ENCODE assay signal across 8 cellular contexts in genomic region chr2:27050996-27051901, GRCh38. TPM values are rescaled to one million over a fixed set of nuclear protein-coding genes. Genes with fewer than 3 reads are reported as not detected.
DNase-seq lines count a peak whose midpoint lies in the region; ATAC-seq, FAIRE-seq and TF ChIP-seq lines count a peak whose summit lies in the region.

AGBL5 (plus strand) TSS chr2:27051668; CDS start chr2:27052959, 1,291 bp downstream.

- peak within 1 kb of the TSS; percentile 22 for H2BK15ac ChIP-seq in neuronal stem cell (ENCODE audit: low read length)

- no peak for FAIRE-seq in frontal cortex (lab: Jason Lieb, UNC)

- H3K79me1 ChIP-seq in neuronal stem cell (ENCODE audit: low read depth, low read length): peaks cover 6% of the 10 kb centered on the region

- peak within 1 kb of the TSS; percentile 97 for H3K18ac ChIP-seq in neuronal stem cell (ENCODE audit: low read length)

- no peak within 1 kb of the TSS for H4K91ac ChIP-seq in neuronal stem cell (ENCODE audit: low read depth, low read length, poor library complexity)

- no peak within 1 kb of the TSS for H4K8ac ChIP-seq in neuronal stem cell (ENCODE audit: low read depth, low read length)

- peak; percentile 48 for TF ChIP-seq POLR2A in NB4 (IDR thresholded peaks at IDR 0.05; ENCODE audit: extremely low read depth, insufficient read length)

- peak within 1 kb of the TSS; percentile 94 for H3K4me3 ChIP-seq in GM06990 (replicated peaks; ENCODE audit: low read depth, low read length)
- peak within 1 kb of the TSS; percentile 81 for H3K4me3 ChIP-seq in NB4 (ENCODE audit: low read depth, low read length)
- H3K4me3 ChIP-seq in neuronal stem cell (ENCODE audit: low read length in 2 of 2): peak within 1 kb of the TSS; percentile 82 to 95
- H3K4me3 ChIP-seq in subcutaneous abdominal adipose tissue (ENCODE audit: low read depth in 1 of 5, low read length in 5 of 5): peak within 1 kb of the TSS; percentile 83 to 93 (median 88)

- peak within 1 kb of the TSS; percentile 96 for H2AFZ ChIP-seq in neuronal stem cell (ENCODE audit: low read length)

- ATAC-seq in HG02571 (IDR thresholded peaks at IDR 0.05; ENCODE audit: unreplicated experiment): peak; percentile 66

- peak within 1 kb of the TSS; percentile 70 for H3K23ac ChIP-seq in neuronal stem cell (ENCODE audit: low read depth, low read length, poor library complexity)

- H2AK5ac ChIP-seq in neuronal stem cell (ENCODE audit: low read depth, low read length): peak within 1 kb of the TSS; percentile 67

- peaks cover 5 to 7% of the 10 kb centered on the region in 2 donors for H3K4me1 ChIP-seq in neuronal stem cell (ENCODE audit: control insufficient read depth in 2 of 2, insufficient read depth in 1 of 2, low read depth in 1 of 2, low read length in 2 of 2)
- H3K4me1 ChIP-seq in subcutaneous abdominal adipose tissue (ENCODE audit: control insufficient read depth in 5 of 5, insufficient read depth in 5 of 5, low read length in 5 of 5): peaks cover 3 to 30% (median 21%) of the 10 kb centered on the region in 5 donors

- peak within 1 kb of the TSS; percentile 80 for H3K4me2 ChIP-seq in neuronal stem cell (ENCODE audit: insufficient read depth, low read length, poor library complexity, severe bottlenecking)

- DNase-seq in GM06990 (ENCODE audit: extremely low read depth, insufficient read length) (peak; percentile 97), NB4 (ENCODE audit: low read depth) (peak; percentile 96), SK-N-DZ (ENCODE audit: low spot score) (peak; percentile 93), frontal cortex (ENCODE audit: low spot score in 2 of 2) (peak; percentile 93 to 95), neuronal stem cell (ENCODE audit: low spot score) (peak; percentile 96)
- peak; percentile 97 for DNase-seq in activated naive CD4-positive, alpha-beta T cell treated with Interleukin-2 at 50 U/mL for 16 hours

- H3K9ac ChIP-seq in neuronal stem cell (ENCODE audit: low read depth, low read length, poor library complexity) (peak within 1 kb of the TSS; percentile 95), subcutaneous abdominal adipose tissue (ENCODE audit: low read length in 5 of 5) (peak within 1 kb of the TSS; percentile 59 to 88 (median 78))

- peaks cover 11% of the 10 kb centered on the region for H3K36me3 ChIP-seq in GM06990 (ENCODE audit: control insufficient read depth, insufficient read depth, low read length)
- H3K36me3 ChIP-seq in neuronal stem cell (replicated peaks in 1 of 2; ENCODE audit: control insufficient read depth in 2 of 2, insufficient read depth in 2 of 2, low read length in 2 of 2): peaks cover 31 to 36% of the 10 kb centered on the region in 2 donors
- peaks cover 9 to 29% (median 26%) of the 10 kb centered on the region in 5 donors for H3K36me3 ChIP-seq in subcutaneous abdominal adipose tissue (ENCODE audit: control insufficient read depth in 5 of 5, insufficient read depth in 5 of 5, low read length in 5 of 5)

- H3K9me3 ChIP-seq in neuronal stem cell (replicated peaks in 1 of 2; ENCODE audit: control insufficient read depth in 2 of 2, insufficient read depth in 1 of 2, low read depth in 1 of 2, low read length in 2 of 2) (no peaks in the 10 kb centered on the region), subcutaneous abdominal adipose tissue (ENCODE audit: control insufficient read depth in 5 of 5, low read length in 5 of 5) (no peaks in the 10 kb centered on the region)

- no peak within 1 kb of the TSS for H2BK120ac ChIP-seq in neuronal stem cell (ENCODE audit: low read depth, low read length)

- no peak within 1 kb of the TSS for H2BK12ac ChIP-seq in neuronal stem cell (ENCODE audit: low read length)

- no peaks in the 10 kb centered on the region for H3K27me3 ChIP-seq in GM06990 (replicated peaks; ENCODE audit: control insufficient read depth, insufficient read depth, low read length)
- H3K27me3 ChIP-seq in neuronal stem cell (ENCODE audit: control insufficient read depth in 3 of 3, insufficient read depth in 3 of 3, low read depth in 1 of 3, low read length in 3 of 3): no peaks in the 10 kb centered on the region
- H3K27me3 ChIP-seq in subcutaneous abdominal adipose tissue (ENCODE audit: control insufficient read depth in 5 of 5, insufficient read depth in 4 of 5, low read length in 5 of 5): no peaks in the 10 kb centered on the region

- peak within 1 kb of the TSS; percentile 86 for H3K27ac ChIP-seq in neuronal stem cell (replicated peaks; ENCODE audit: low read length)
- peak within 1 kb of the TSS; percentile 31 for H3K27ac ChIP-seq in subcutaneous abdominal adipose tissue (ENCODE audit: low read depth, low read length)

- no peak for TF ChIP-seq CTCF in GM06990 (IDR thresholded peaks at IDR 0.05; ENCODE audit: insufficient read depth, low read length, poor library complexity, severe bottlenecking)
- TF ChIP-seq CTCF in NB4 (IDR thresholded peaks at IDR 0.05; ENCODE audit: low read depth, low read length): no peak

- no peak within 1 kb of the TSS for H3K14ac ChIP-seq in neuronal stem cell (ENCODE audit: low read length)

- H2BK5ac ChIP-seq in neuronal stem cell (ENCODE audit: low read length): peak within 1 kb of the TSS; percentile 89

- no CpG with 5 or more reads among the region's 67 CpGs for WGBS in neuronal stem cell (ENCODE audit: extremely low coverage in 2 of 2, insufficient read length in 2 of 2, insufficient replicate concordance in 1 of 2), 2 donors

- H3K4ac ChIP-seq in neuronal stem cell (ENCODE audit: low read length): peak within 1 kb of the TSS; percentile 70

RNA-seq across cellular contexts. Expression of gene AGBL5, which starts in this region (rescaled TPM):
- polyA plus RNA-seq in SK-N-DZ (2014; cell fraction: cytosol; rRNA removed): 34.5 and 36.8 TPM in 2 replicates
- polyA plus RNA-seq in SK-N-DZ (2014; cell fraction: nucleus; rRNA removed): 24.5 and 33.6 TPM in 2 replicates
- 13.5 TPM for total RNA-seq in frontal cortex
- polyA plus RNA-seq in neuronal stem cell (2013, experiment 1 of 2): 79.9 TPM
- polyA plus RNA-seq in neuronal stem cell (2013, experiment 2 of 2): 78.2 TPM

Comparison
In these comparisons a context has a peak if more than half of its experiments do, and no peak if none do; other contexts are left out.
1. Peak in every context shown above with its lines: DNase-seq, ATAC-seq, H3K4me3 ChIP-seq and H3K27ac ChIP-seq.